In the genomic region with DNA sequence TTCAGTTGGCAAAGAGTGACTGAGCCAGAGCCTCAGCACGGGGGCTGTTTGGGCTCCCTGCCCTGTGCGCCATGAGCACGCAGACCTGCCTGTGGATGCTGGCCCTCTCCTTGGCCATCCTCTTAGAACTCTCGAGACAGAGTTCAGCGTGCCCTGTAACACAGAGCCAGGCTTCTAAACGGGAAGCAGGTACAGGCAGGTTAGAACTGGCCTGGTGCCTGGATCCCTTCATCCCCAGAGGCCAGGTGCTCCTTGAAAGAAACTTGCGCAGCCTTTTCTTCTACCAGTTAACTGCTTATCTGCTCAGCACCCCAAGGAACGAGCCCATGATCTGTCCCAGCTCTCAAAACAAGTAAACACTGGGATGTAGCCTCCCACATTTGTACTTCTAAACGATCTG, we compare ENCODE assay signal across 16 cellular contexts. TPM values are rescaled to one million over a fixed set of nuclear protein-coding genes. Genes with fewer than 3 reads are reported as not detected.
DNase-seq lines count a peak whose midpoint lies in the region; ATAC-seq and TF ChIP-seq lines count a peak whose summit lies in the region.
"Had no signal": no experiment of that assay in that cellular context is flagged by ENCODE, and none has a peak within 500 bp of the region (broad histone marks: within the 10 kb centered on the region; RNA-seq: fewer than 3 reads in every experiment).

No MANE protein-coding gene starts in this region.

- H3K9me3 ChIP-seq in AG04450 (ENCODE audit: control insufficient read depth, insufficient read depth, low read length), result no peaks in the 10 kb centered on the region
- no peaks in the 10 kb centered on the region for H3K9me3 ChIP-seq in spleen
- H3K9me3 ChIP-seq in tibial nerve, result no peaks in the 10 kb centered on the region

- no peaks in the 10 kb centered on the region for H3K27me3 ChIP-seq in AG04450 (ENCODE audit: control insufficient read depth, insufficient read depth, low read length)
- no peaks in the 10 kb centered on the region for H3K27me3 ChIP-seq in spleen (replicated peaks in 1 of 7)
- no peaks in the 10 kb centered on the region for H3K27me3 ChIP-seq in tibial nerve

- CTCF ChIA-PET in AG04450 (lab: Charles Lee), result interaction anchor here (1.9 kb wide), 1 partner anchor 66 kb away, joined by 5 read pairs; no protein-coding TSS in a partner anchor
- CTCF ChIA-PET in RWPE1 (lab: Yijun Ruan, JAX), result no interaction called here

- H3K4me3 ChIP-seq in AG04450 (ENCODE audit: low read depth, low read length), result no peak overlapping the region
- H3K4me3 ChIP-seq in spleen, result no peak overlapping the region
- H3K4me3 ChIP-seq in tibial nerve, result no peak overlapping the region
- H3K4me3 ChIP-seq: GM12878 had no signal

- TF ChIP-seq CTCF in AG04450 (IDR thresholded peaks at IDR 0.05; ENCODE audit: low read depth, low read length) (no peak), RWPE1 (conservative IDR thresholded peaks at IDR 0.05; ENCODE audit: low read depth) (no peak), spleen (IDR thresholded peaks at IDR 0.05 in 8 of 11, conservative IDR thresholded peaks at IDR 0.05 in 3 of 11) (no peak), tibial nerve (IDR thresholded peaks at IDR 0.05) (no peak)

- no peak for DNase-seq in AG04450 (ENCODE audit: low read depth, low spot score)
- DNase-seq in RWPE1 (ENCODE audit: low spot score), result no peak
- DNase-seq in spleen, result peak; percentile 14
- DNase-seq in tibial nerve (ENCODE audit: low spot score in 2 of 2), result no peak
- DNase-seq: 8988T; CD4-positive, alpha-beta memory T cell; DMS79; HCEC 1CT; HFFc6 had no signal

- peak; percentile 71 for ATAC-seq in esophagus mucosa
- ATAC-seq in HG03159 (IDR thresholded peaks at IDR 0.05; ENCODE audit: unreplicated experiment), result no peak
- ATAC-seq in HG02678 (IDR thresholded peaks at IDR 0.05; ENCODE audit: unreplicated experiment), result no peak
- ATAC-seq: GM12878, HepG2 had no signal

- H3K36me3 ChIP-seq in spleen (peaks cover 0 to 99% (median 25%) of the 10 kb centered on the region in 6 donors), tibial nerve (peaks cover 0 to 65% (median 0%) of the 10 kb centered on the region in 3 donors)

- intact Hi-C loops in spleen (cut with DNase I; ENCODE audit: low total_unique reads), result loop anchor here (10.0 kb wide), 1 partner anchor 59 kb away; no protein-coding TSS in a partner anchor

- POLR2A ChIA-PET in AG04450 (lab: Yijun Ruan, JAX) (no interaction called here), RWPE1 (lab: Yijun Ruan, JAX; ENCODE audit: low non-redundant PET) (interaction anchor here (0.7 kb wide), 1 partner anchor 33 kb away, joined by 4 read pairs; no protein-coding TSS in a partner anchor)

- 91 to 97% (median 95%) methylated on average over 8 to 9 of the region's 9 CpGs for WGBS in spleen, 5 donors
- WGBS in tibial nerve, 2 donors, result 92 to 99% methylated on average over 9 of the region's 9 CpGs

- TF ChIP-seq POLR2A in spleen (IDR thresholded peaks at IDR 0.05), result no peak
- no peak for TF ChIP-seq POLR2A in tibial nerve (IDR thresholded peaks at IDR 0.05)

- H3K27ac ChIP-seq in AG04450 (ENCODE audit: low read depth, low read length) (peak overlapping the region; percentile 21), RWPE1 (peak overlapping the region; percentile 44), spleen (no peak overlapping the region), tibial nerve (no peak overlapping the region)
- H3K27ac ChIP-seq: C4-2B had no signal

- TF ChIP-seq EP300 in tibial nerve (IDR thresholded peaks at IDR 0.05), result no peak

- H3K4me1 ChIP-seq in spleen (peaks cover 0 to 14% (median 2%) of the 10 kb centered on the region in 6 donors), tibial nerve (no peaks in the 10 kb centered on the region)

RNA-seq across cellular contexts. Expression of gene CCNF, which starts 6.9 kb away (rescaled TPM):
- polyA plus RNA-seq in AG04450 (2011; rRNA removed) (2.3 and 2.5 TPM in 2 replicates), spleen (1 to 10 TPM; 1.5 to 2.7 (median 2.6) TPM)
- polyA minus RNA-seq in AG04450 (2011; rRNA and poly(A)+ RNA removed), result 10.2 and 11.3 TPM in 2 replicates
- total RNA-seq in esophagus mucosa (11.1 TPM), spleen (10 to 100 TPM in 1 of 7 donors, 1 to 10 TPM in 6; 4.2 to 11.1 (median 7.3) TPM), tibial nerve (1 to 10 TPM; 1.6 to 3.0 (median 2.0) TPM)

RNA-seq across cellular contexts. Expression of gene TEDC2, which starts 23.8 kb away (rescaled TPM):
- polyA plus RNA-seq in AG04450 (2011; rRNA removed) (1.8 TPM in 2 replicates), spleen (1 to 10 TPM; 1.8 to 2.7 (median 2.5) TPM)
- polyA minus RNA-seq in AG04450 (2011; rRNA and poly(A)+ RNA removed), result 1.8 and 2.1 TPM in 2 replicates
- total RNA-seq in esophagus mucosa (3.1 TPM), spleen (1 to 10 TPM in 5 of 7 donors, under 1 TPM in 2; 0.73 to 2.7 (median 1.4) TPM), tibial nerve (1 to 10 TPM in 3 of 4 donors, not detected in 1; 1.3 to 2.5 (median 1.8) TPM)

RNA-seq across cellular contexts. Expression of gene NTN3, which starts 35.0 kb away (rescaled TPM):
- polyA plus RNA-seq in AG04450 (2011; rRNA removed), result 0.31 and 0.38 TPM in 2 replicates
- 0.28 and 0.30 TPM in 2 replicates for polyA minus RNA-seq in AG04450 (2011; rRNA and poly(A)+ RNA removed)
- total RNA-seq in esophagus mucosa, result 0.08 TPM
- total RNA-seq in spleen, result under 1 TPM in 3 of 7 donors, not detected in 4; 0.13 to 0.28 (median 0.23) TPM
- under 1 TPM in 2 of 3 donors, not detected in 1; 0.03 to 0.06 TPM for polyA plus RNA-seq in spleen
- under 1 TPM in 1 of 4 donors, not detected in 3; 0.39 TPM for total RNA-seq in tibial nerve
- total RNA-seq: CD4-positive, alpha-beta memory T cell; GM12878; HT-29 had no signal
- polyA plus RNA-seq: CD4-positive, alpha-beta memory T cell had no signal

RNA-seq across cellular contexts. Expression of gene TBC1D24, which starts 38.8 kb away (rescaled TPM):
- polyA plus RNA-seq in AG04450 (2011; rRNA removed) (6.0 and 6.4 TPM in 2 replicates), spleen (1 to 10 TPM; 2.2 to 5.1 (median 2.2) TPM)
- polyA minus RNA-seq in AG04450 (2011; rRNA and poly(A)+ RNA removed), result 12.0 and 13.2 TPM in 2 replicates
- total RNA-seq in esophagus mucosa (2.0 TPM), spleen (10 to 100 TPM in 6 of 7 donors, 1 to 10 TPM in 1; 9.7 to 15.3 (median 12.8) TPM), tibial nerve (10 to 100 TPM; 12.0 to 18.3 (median 16.3) TPM)

Comparison
In these comparisons a context has a peak if more than half of its experiments do, and no peak if none do; other contexts are left out.
1. H3K27ac ChIP-seq: peak in AG04450 (single experiment) and RWPE1 (single experiment); none in spleen (0 of 8) and tibial nerve (0 of 4).